ENCODE assay signal across 8 cellular contexts in genomic region chr1:222589462-222590302, GRCh38. TPM values are rescaled to one million over a fixed set of nuclear protein-coding genes. Genes with fewer than 3 reads are reported as not detected.
DNase-seq lines count a peak whose midpoint lies in the region.

TSS of gene TAF1A (minus strand) at chr1:222589933.

- in situ Hi-C loops in HAP-1 (cut with MboI; ENCODE audit: low sequenced_read_pairs), result no loop called here

- peak within 1 kb of the TSS; percentile 97 for H2AFZ ChIP-seq in neuron (ENCODE audit: low read depth, low read length)

- H3K27me3 ChIP-seq in HAP-1 (ENCODE audit: low read depth) (no peaks in the 10 kb centered on the region; the same call in 1 of the 2 replicates), MG63 (no peaks in the 10 kb centered on the region), SJSA1 (replicated peaks) (no peaks in the 10 kb centered on the region), neuron (ENCODE audit: insufficient read depth, low read length) (no peaks in the 10 kb centered on the region), subcutaneous abdominal adipose tissue (ENCODE audit: control insufficient read depth in 5 of 5, insufficient read depth in 4 of 5, low read length in 5 of 5) (no peaks in the 10 kb centered on the region)

- peak; percentile 46 for DNase-seq in GDM1 (lab: John Stamatoyannopoulos, UW)
- DNase-seq in HAP-1 (ENCODE audit: low spot score in 2 of 2), result peak; percentile 82 to 90
- peak; percentile 92 for DNase-seq in MG63
- DNase-seq in SJSA1 (ENCODE audit: low read depth in 1 of 2, low spot score in 2 of 2), result peak; percentile 81 to 82
- DNase-seq in activated gamma-delta T cell treated with anti-CD3 and anti-CD28 coated beads, Interleukin-2, amount 50 U/mL, for 16 hours (ENCODE audit: low read depth), result peak; percentile 76
- peak; percentile 76 for DNase-seq in foreskin melanocyte

- H3K36me3 ChIP-seq in HAP-1 (replicated peaks), result peaks cover 24% of the 10 kb centered on the region
- H3K36me3 ChIP-seq in MG63, result peaks cover 23% of the 10 kb centered on the region
- H3K36me3 ChIP-seq in SJSA1, result peaks cover 20% of the 10 kb centered on the region
- peaks cover 23% of the 10 kb centered on the region for H3K36me3 ChIP-seq in neuron (ENCODE audit: insufficient read depth, low read length)
- peaks cover 3 to 14% (median 9%) of the 10 kb centered on the region in 5 donors for H3K36me3 ChIP-seq in subcutaneous abdominal adipose tissue (ENCODE audit: control insufficient read depth in 5 of 5, insufficient read depth in 5 of 5, low read length in 5 of 5)

- H3K4me1 ChIP-seq in HAP-1 (peaks cover 10% of the 10 kb centered on the region), SJSA1 (replicated peaks) (peaks cover 12% of the 10 kb centered on the region), neuron (ENCODE audit: insufficient read depth, low read length) (peaks cover 13% of the 10 kb centered on the region), subcutaneous abdominal adipose tissue (ENCODE audit: control insufficient read depth in 5 of 5, insufficient read depth in 5 of 5, low read length in 5 of 5) (peaks cover 2 to 24% (median 20%) of the 10 kb centered on the region in 5 donors)

- H3K4me3 ChIP-seq in HAP-1, result peak within 1 kb of the TSS; percentile 62
- H3K4me3 ChIP-seq in MG63, result peak within 1 kb of the TSS; percentile 78
- peak within 1 kb of the TSS; percentile 56 for H3K4me3 ChIP-seq in SJSA1
- peak within 1 kb of the TSS; percentile 92 for H3K4me3 ChIP-seq in neuron (ENCODE audit: low read length)
- peak within 1 kb of the TSS; percentile 81 to 98 (median 90) for H3K4me3 ChIP-seq in subcutaneous abdominal adipose tissue (ENCODE audit: low read depth in 1 of 5, low read length in 5 of 5)

- H3K9me3 ChIP-seq in HAP-1 (no peaks in the 10 kb centered on the region), MG63 (no peaks in the 10 kb centered on the region), SJSA1 (replicated peaks) (no peaks in the 10 kb centered on the region), neuron (ENCODE audit: low read length) (no peaks in the 10 kb centered on the region), subcutaneous abdominal adipose tissue (ENCODE audit: control insufficient read depth in 5 of 5, low read length in 5 of 5) (no peaks in the 10 kb centered on the region)

- peak within 1 kb of the TSS; percentile 49 to 94 (median 85) for H3K9ac ChIP-seq in subcutaneous abdominal adipose tissue (ENCODE audit: low read length in 5 of 5)

- H3K27ac ChIP-seq in SJSA1 (peak within 1 kb of the TSS; percentile 56), subcutaneous abdominal adipose tissue (ENCODE audit: low read depth, low read length) (peak within 1 kb of the TSS; percentile 93)

RNA-seq across cellular contexts. Expression of gene TAF1A, which starts in this region (rescaled TPM):
- total RNA-seq in MG63 (2014; rRNA removed; shearing (Covaris generic); ENCODE audit: low replicate concordance), result 9.7 and 17.2 TPM in 2 replicates
- 5.8 and 10.8 TPM in 2 replicates for total RNA-seq in SJSA1 (2014; rRNA removed; shearing (Covaris generic))

Comparison
In these comparisons a context has a peak if more than half of its experiments do, and no peak if none do; other contexts are left out.
1. Peak in every context shown above with its lines: DNase-seq, H3K4me3 ChIP-seq and H3K27ac ChIP-seq.